In genomic region chr3:122589297-122589696, GRCh38 we compare ENCODE assay signal across 15 cellular contexts. TPM values are rescaled to one million over a fixed set of nuclear protein-coding genes. Genes with fewer than 3 reads are reported as not detected.
DNase-seq lines count a peak whose midpoint lies in the region; ATAC-seq, FAIRE-seq and TF ChIP-seq lines count a peak whose summit lies in the region.
"Had no signal": no experiment of that assay in that cellular context is flagged by ENCODE, and none has a peak within 500 bp of the region (broad histone marks: within the 10 kb centered on the region; RNA-seq: fewer than 3 reads in every experiment).

No MANE protein-coding gene starts in this region.

- in situ Hi-C loops in K562 (cut with MboI), result no loop called here

- intact Hi-C loops in K562 (cut with micrococcal nuclease), result no loop called here

- CTCF ChIA-PET in K562 (lab: Yijun Ruan, JAX; ENCODE audit: low intra/inter-chr PET ratio), result no interaction called here

- TF ChIP-seq EP300 in K562 (IDR thresholded peaks at IDR 0.05; ENCODE audit: low read length), result no peak

- H3K79me2 ChIP-seq in K562 (ENCODE audit: control insufficient read depth, insufficient read depth, low read length), result no peaks in the 10 kb centered on the region

- no peaks in the 10 kb centered on the region for H4K20me1 ChIP-seq in K562 (replicated peaks; ENCODE audit: control insufficient read depth, insufficient read depth, low read length)

- peak overlapping the region; percentile 49 for H2AFZ ChIP-seq in K562 (ENCODE audit: low read depth, low read length)

- no peaks in the 10 kb centered on the region for H3K9me1 ChIP-seq in K562 (ENCODE audit: control insufficient read depth, insufficient read depth, low read length)

- no peak overlapping the region for H3K4me2 ChIP-seq in K562 (ENCODE audit: insufficient read depth, low read length)

- no peaks in the 10 kb centered on the region for H3K36me3 ChIP-seq in K562 (ENCODE audit: control insufficient read depth, insufficient read depth, low read length)

- TF ChIP-seq CTCF in K562 (IDR thresholded peaks at IDR 0.05 in 2 of 3, conservative IDR thresholded peaks at IDR 0.05 in 1 of 3; ENCODE audit: insufficient read depth in 2 of 3, low read depth in 1 of 3, low read length in 3 of 3), result no peak

- ATAC-seq in GM21390 (IDR thresholded peaks at IDR 0.05; ENCODE audit: unreplicated experiment) (peak; percentile 49), HG03196 (IDR thresholded peaks at IDR 0.05; ENCODE audit: unreplicated experiment) (peak; percentile 53), K562 (no peak), HG02571 (IDR thresholded peaks at IDR 0.05; ENCODE audit: unreplicated experiment) (no peak)

- BruUV-seq in K562 (replicated peaks; lab: Mats Ljungman, UMichigan), result no TSS peak

- no peak for TF ChIP-seq RAD21 in K562 (CRISPR knock-in tag; conservative IDR thresholded peaks at IDR 0.05 in 1 of 2, IDR thresholded peaks at IDR 0.05 in 1 of 2)

- no peak overlapping the region for H3K27ac ChIP-seq in K562 (ENCODE audit: extremely low read depth, low read depth, low read length)
- H3K27ac ChIP-seq: dorsolateral prefrontal cortex had no signal

- peak; percentile 86 for FAIRE-seq in GM18507 (lab: Jason Lieb, UNC)
- FAIRE-seq in K562 (lab: Jason Lieb, UNC), result no peak
- FAIRE-seq: H54 had no signal

- DNase-seq in GM18507 (ENCODE audit: extremely low spot score, insufficient read length, low read depth) (no peak), K562 (ENCODE audit: extremely low read depth in 1 of 4, low spot score in 3 of 4) (no peak), NCI-H2107 (lab: John Stamatoyannopoulos, UW) (no peak), COLO668 (lab: John Stamatoyannopoulos, UW; ENCODE audit: unreplicated experiment) (no peak), DMS79 (lab: John Stamatoyannopoulos, UW) (no peak)
- DNase-seq: activated CD4-positive, alpha-beta T cell treated with anti-CD3 and anti-CD28 coated beads, Interleukin-2, amount 50 U/mL, for 1 hour; CD4-positive, CD25-positive, alpha-beta regulatory T cell; dorsolateral prefrontal cortex; mesenchymal stem cell; NCI-H1436; NCI-H510A had no signal

- no peak overlapping the region for H3K9ac ChIP-seq in K562 (ENCODE audit: insufficient read depth in 1 of 2, low read depth in 2 of 2, low read length in 2 of 2)

- WGBS in K562 (ENCODE audit: insufficient coverage, low coverage, missing lambda C conversion rate), result 20% methylated on average over 4 of the region's 5 CpGs

- H3K9me3 ChIP-seq in K562 (replicated peaks; ENCODE audit: control insufficient read depth, insufficient read depth, low read depth, low read length), result no peaks in the 10 kb centered on the region

- no peaks in the 10 kb centered on the region for H3K4me1 ChIP-seq in K562 (replicated peaks in 1 of 2; ENCODE audit: control insufficient read depth in 2 of 2, insufficient read depth in 2 of 2, low read length in 2 of 2)

- no peak for TF ChIP-seq POLR2A in K562 (conservative IDR thresholded peaks at IDR 0.05)

- H3K27me3 ChIP-seq in K562 (ENCODE audit: control insufficient read depth in 2 of 2, insufficient read depth in 2 of 2, low read length in 2 of 2), result no peaks in the 10 kb centered on the region
- H3K27me3 ChIP-seq: dorsolateral prefrontal cortex had no signal

- POLR2A ChIA-PET in K562 (lab: Yijun Ruan, JAX), result no interaction called here

- no peak overlapping the region for H3K4me3 ChIP-seq in K562
- H3K4me3 ChIP-seq: dorsolateral prefrontal cortex had no signal

TF ChIP-seq in K562, 482 proteins besides CTCF, POLR2A, EP300 and RAD21:
- peak; percentile 46; the same call in 1 of the 2 replicates for TF ChIP-seq MAFK (IDR thresholded peaks at IDR 0.05; ENCODE audit: low read length)
- TF ChIP-seq CHD4 (IDR thresholded peaks at IDR 0.05; ENCODE audit: insufficient read depth, insufficient replicate concordance, low read depth, low read length, poor library complexity, severe bottlenecking), result no peak
- TF ChIP-seq NFE2L1 (tag; IDR thresholded peaks at IDR 0.05; ENCODE audit: borderline replicate concordance, low read depth), result peak; percentile 62
- TF ChIP-seq ZNF316 (IDR thresholded peaks at IDR 0.05), result peak; percentile 87
- peak; percentile 71 for TF ChIP-seq C11orf30 (IDR thresholded peaks at IDR 0.05; ENCODE audit: low read depth)
- no peak for TF ChIP-seq ZNF143 (CRISPR knock-in tag; IDR thresholded peaks at IDR 0.05)
- TF ChIP-seq ZNF444 (CRISPR knock-in tag; IDR thresholded peaks at IDR 0.05), result no peak
- peak; percentile 82 for TF ChIP-seq NFE2 (IDR thresholded peaks at IDR 0.05; ENCODE audit: low read depth)
- TF ChIP-seq MAFG (tag; conservative IDR thresholded peaks at IDR 0.05), result peak; percentile 82
- TF ChIP-seq ESRRA (IDR thresholded peaks at IDR 0.05; ENCODE audit: borderline replicate concordance, low read depth), result no peak
- peak; percentile 73 for TF ChIP-seq MAFF (IDR thresholded peaks at IDR 0.05; ENCODE audit: low read length)

RNA-seq across cellular contexts. Expression of gene PARP15, which starts 11.8 kb away (rescaled TPM):
- total RNA-seq in K562 (2011; cell fraction: chromatin; rRNA removed; ENCODE audit: low replicate concordance), result 0.51 and 2.6 TPM in 2 replicates
- 0.50 and 1.3 TPM in 2 replicates for total RNA-seq in K562 (2011; cell fraction: nucleolus; rRNA removed)
- total RNA-seq in K562 (2011; cell fraction: nucleoplasm; rRNA removed), result 0.99 and 1.8 TPM in 2 replicates
- total RNA-seq in K562 (2014; rRNA removed), result 0.05 and 0.08 TPM in 2 replicates
- total RNA-seq in K562 (2014; rRNA removed; fragmentation: Illumina TruSeq; extraction: Trizol), result 0.11 and 0.45 TPM in 2 replicates
- total RNA-seq in K562 (2015; rRNA removed; fragmentation: Illumina TruSeq; extraction: Trizol), result 0.19 and 0.40 TPM in 2 replicates
- 0.38 and 0.45 TPM in 2 replicates for total RNA-seq in K562 (2021)
- polyA plus RNA-seq in K562 (2011; rRNA removed), result 0.22 TPM in 1 of 2 replicates, not detected in the other
- 0.12 TPM in 1 of 2 replicates, not detected in the other for polyA plus RNA-seq in K562 (2011; cell fraction: cytosol; rRNA removed)
- 0.03 and 0.44 TPM in 2 replicates for polyA plus RNA-seq in K562 (2011; cell fraction: nucleus; rRNA removed)
- 0.30 and 0.42 TPM in 2 replicates for polyA plus RNA-seq in K562 (2012)
- 0.18 and 0.29 TPM in 2 replicates for polyA plus RNA-seq in K562 (2014; fragmentation: Illumina TruSeq; extraction: Trizol)
- under 1 TPM; 0.08 to 0.10 TPM for polyA plus RNA-seq in K562 (2014; fragmentation: Nextera tagmentation; extraction: Ambion mirVana)
- 0.13 and 0.61 TPM in 2 replicates for polyA plus RNA-seq in K562 (2014; rRNA removed)
- polyA minus RNA-seq in K562 (2011; rRNA and poly(A)+ RNA removed), result 0.12 and 0.14 TPM in 2 replicates
- polyA minus RNA-seq in K562 (2011; cell fraction: cytosol; rRNA and poly(A)+ RNA removed), result not detected in 2 replicates
- 0.13 TPM in 1 of 2 replicates, not detected in the other for polyA minus RNA-seq in K562 (2011; cell fraction: nucleus; rRNA and poly(A)+ RNA removed)

RNA-seq across cellular contexts. Expression of gene DTX3L, which starts 25.2 kb away (rescaled TPM):
- 1.5 and 5.0 TPM in 2 replicates for total RNA-seq in K562 (2011; cell fraction: chromatin; rRNA removed; ENCODE audit: low replicate concordance)
- 1.2 TPM in 2 replicates for total RNA-seq in K562 (2011; cell fraction: nucleolus; rRNA removed)
- total RNA-seq in K562 (2011; cell fraction: nucleoplasm; rRNA removed), result 2.9 and 4.2 TPM in 2 replicates
- 3.0 and 4.1 TPM in 2 replicates for total RNA-seq in K562 (2014; rRNA removed)
- 6.0 and 7.0 TPM in 2 replicates for total RNA-seq in K562 (2014; rRNA removed; fragmentation: Illumina TruSeq; extraction: Trizol)
- total RNA-seq in K562 (2015; rRNA removed; fragmentation: Illumina TruSeq; extraction: Trizol), result 6.0 and 6.5 TPM in 2 replicates
- total RNA-seq in K562 (2021), result 6.2 and 6.6 TPM in 2 replicates
- 1.0 and 2.3 TPM in 2 replicates for polyA plus RNA-seq in K562 (2011; rRNA removed)
- polyA plus RNA-seq in K562 (2011; cell fraction: cytosol; rRNA removed), result 0.97 and 1.0 TPM in 2 replicates
- polyA plus RNA-seq in K562 (2011; cell fraction: nucleus; rRNA removed), result 0.59 and 0.94 TPM in 2 replicates
- 3.8 and 6.1 TPM in 2 replicates for polyA plus RNA-seq in K562 (2012)
- polyA plus RNA-seq in K562 (2014; fragmentation: Illumina TruSeq; extraction: Trizol), result 4.9 and 6.0 TPM in 2 replicates
- 1 to 10 TPM; 2.3 to 2.5 TPM for polyA plus RNA-seq in K562 (2014; fragmentation: Nextera tagmentation; extraction: Ambion mirVana)
- 3.0 and 3.4 TPM in 2 replicates for polyA plus RNA-seq in K562 (2014; rRNA removed)
- polyA minus RNA-seq in K562 (2011; rRNA and poly(A)+ RNA removed), result 2.0 and 2.8 TPM in 2 replicates
- polyA minus RNA-seq in K562 (2011; cell fraction: cytosol; rRNA and poly(A)+ RNA removed), result 1.9 and 2.5 TPM in 2 replicates
- polyA minus RNA-seq in K562 (2011; cell fraction: nucleus; rRNA and poly(A)+ RNA removed), result 0.54 and 0.56 TPM in 2 replicates

RNA-seq across cellular contexts. Expression of gene PARP9, which starts 25.2 kb away (rescaled TPM):
- 2.4 and 4.9 TPM in 2 replicates for total RNA-seq in K562 (2011; cell fraction: chromatin; rRNA removed; ENCODE audit: low replicate concordance)
- total RNA-seq in K562 (2011; cell fraction: nucleolus; rRNA removed), result 1.1 and 1.2 TPM in 2 replicates
- total RNA-seq in K562 (2011; cell fraction: nucleoplasm; rRNA removed), result 1.7 and 3.3 TPM in 2 replicates
- total RNA-seq in K562 (2014; rRNA removed) (2.7 and 2.8 TPM in 2 replicates), K562 (2014; rRNA removed; fragmentation: Illumina TruSeq; extraction: Trizol) (3.1 and 3.9 TPM in 2 replicates), K562 (2015; rRNA removed; fragmentation: Illumina TruSeq; extraction: Trizol) (3.8 TPM in 2 replicates), K562 (2021) (3.1 and 3.4 TPM in 2 replicates)
- polyA plus RNA-seq in K562 (2011; rRNA removed) (1.5 and 3.9 TPM in 2 replicates), K562 (2014; fragmentation: Illumina TruSeq; extraction: Trizol) (4.4 and 4.8 TPM in 2 replicates), K562 (2014; fragmentation: Nextera tagmentation; extraction: Ambion mirVana) (1 to 10 TPM; 2.1 to 3.2 TPM), K562 (2014; rRNA removed) (3.5 and 3.8 TPM in 2 replicates)
- 1.2 and 1.8 TPM in 2 replicates for polyA plus RNA-seq in K562 (2011; cell fraction: cytosol; rRNA removed)
- polyA plus RNA-seq in K562 (2011; cell fraction: nucleus; rRNA removed), result 1.4 and 2.3 TPM in 2 replicates
- polyA plus RNA-seq in K562 (2012), result 2.9 and 4.9 TPM in 2 replicates
- polyA minus RNA-seq in K562 (2011; rRNA and poly(A)+ RNA removed), result 1.5 and 2.4 TPM in 2 replicates
- 0.46 and 0.76 TPM in 2 replicates for polyA minus RNA-seq in K562 (2011; cell fraction: cytosol; rRNA and poly(A)+ RNA removed)
- 0.44 and 0.54 TPM in 2 replicates for polyA minus RNA-seq in K562 (2011; cell fraction: nucleus; rRNA and poly(A)+ RNA removed)

Comparison
In these comparisons a context has a peak if more than half of its experiments do, and no peak if none do; other contexts are left out.
1. ATAC-seq: peak in GM21390 (single experiment) and HG03196 (single experiment); none in K562 (single experiment) and HG02571 (single experiment).